Comparison of ENCODE assay signal across 1 cellular context in the genomic region with DNA sequence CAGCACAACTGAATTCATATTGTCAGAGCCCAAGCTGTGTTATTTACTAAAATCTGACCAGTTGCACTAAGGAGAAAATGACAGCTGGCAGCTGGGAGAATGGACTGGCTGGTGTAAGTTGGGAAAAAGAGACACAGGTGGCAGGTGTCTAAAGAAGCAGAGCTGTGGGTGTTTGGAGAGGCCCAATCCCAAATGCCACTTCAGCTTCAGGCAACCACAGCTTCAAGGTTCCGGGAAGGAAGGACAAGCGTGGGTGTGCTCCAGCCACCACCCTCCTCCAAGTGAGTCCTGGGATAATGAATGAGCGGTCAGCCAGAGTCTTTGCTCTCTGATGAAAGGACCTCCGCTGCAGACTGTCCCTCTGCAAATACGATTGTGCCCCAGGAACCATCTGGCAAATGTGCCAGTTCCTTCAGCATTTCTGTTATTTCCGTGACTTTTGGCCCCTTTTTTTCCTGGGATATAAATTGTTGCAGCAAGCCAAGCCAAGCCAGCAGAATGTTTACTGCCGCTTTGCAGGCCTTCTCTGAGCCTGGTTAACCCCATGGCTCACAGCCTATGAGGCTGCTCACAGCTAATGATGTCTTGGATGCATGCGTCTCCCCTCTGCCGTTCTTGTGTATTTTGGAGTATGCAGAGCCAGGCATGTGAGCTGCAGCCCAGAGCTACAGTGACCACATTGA.
TF ChIP-seq lines count a peak whose summit lies in the region.

No MANE protein-coding gene starts in this region.

TF ChIP-seq in IMR-90, 13 proteins besides CTCF, POLR2A, EP300 and RAD21:
- TF ChIP-seq MAZ (IDR thresholded peaks at IDR 0.05; ENCODE audit: borderline replicate concordance, low read depth, low read length) (no peak), CEBPB (IDR thresholded peaks at IDR 0.05; ENCODE audit: low read depth, low read length) (no peak), BHLHE40 (IDR thresholded peaks at IDR 0.05; ENCODE audit: low read depth, low read length) (no peak), RFX5 (IDR thresholded peaks at IDR 0.05; ENCODE audit: low read depth, low read length) (no peak), SMC3 (IDR thresholded peaks at IDR 0.05; ENCODE audit: low read depth, low read length) (no peak), MXI1 (IDR thresholded peaks at IDR 0.05; ENCODE audit: borderline replicate concordance, low read depth, low read length) (no peak)
TF ChIP-seq in IMR-90: peak in this region for 0.
